ENCODE assay signal across 18 cellular contexts in the genomic region with DNA sequence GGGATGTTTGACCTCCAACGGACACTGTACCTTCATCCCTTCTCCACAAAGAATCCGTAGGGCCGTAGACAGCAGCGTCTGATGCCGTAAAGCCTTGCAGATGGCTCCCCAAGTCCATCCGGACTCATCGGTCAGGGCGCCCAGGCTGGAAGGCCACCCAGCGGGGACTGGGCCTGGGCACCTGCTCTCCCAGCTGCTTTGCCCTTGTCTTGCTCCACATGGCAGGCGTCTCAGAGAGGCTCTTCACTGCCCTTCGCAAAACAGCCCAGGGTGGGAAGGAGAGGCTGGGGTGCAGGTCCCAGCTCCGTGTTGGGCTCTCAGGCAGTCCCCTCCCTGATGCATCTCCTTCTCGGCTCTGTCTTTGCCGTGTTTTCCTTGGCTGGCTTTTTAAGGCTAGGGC. TPM values are rescaled to one million over a fixed set of nuclear protein-coding genes. Genes with fewer than 3 reads are reported as not detected.
DNase-seq lines count a peak whose midpoint lies in the region; ATAC-seq, FAIRE-seq and TF ChIP-seq lines count a peak whose summit lies in the region.
"Had no signal": no experiment of that assay in that cellular context is flagged by ENCODE, and none has a peak within 500 bp of the region (broad histone marks: within the 10 kb centered on the region; RNA-seq: fewer than 3 reads in every experiment).

No MANE protein-coding gene starts in this region.

- no TSS peak for BruUV-seq in Panc1 (replicated peaks; lab: Mats Ljungman, UMichigan)

- no peak for TF ChIP-seq POLR2A in A549 (IDR thresholded peaks at IDR 0.05; ENCODE audit: low read length)

- H3K36me3 ChIP-seq in BLaER1 (no peaks in the 10 kb centered on the region), Panc1 (ENCODE audit: control insufficient read depth, insufficient read depth, low read length) (no peaks in the 10 kb centered on the region), neuronal stem cell (replicated peaks in 1 of 2; ENCODE audit: control insufficient read depth in 2 of 2, insufficient read depth in 2 of 2, low read length in 2 of 2) (no peaks in the 10 kb centered on the region)
- H3K36me3 ChIP-seq: BE2C, HAP-1 had no signal

- no peak overlapping the region for H2BK15ac ChIP-seq in neuronal stem cell (ENCODE audit: low read length)

- H3K9me3 ChIP-seq in A549 = no peaks in the 10 kb centered on the region
- H3K9me3 ChIP-seq in BLaER1 = no peaks in the 10 kb centered on the region
- H3K9me3 ChIP-seq in Panc1 (ENCODE audit: control insufficient read depth, insufficient read depth, low read depth, low read length) = no peaks in the 10 kb centered on the region
- H3K9me3 ChIP-seq in neuronal stem cell (replicated peaks in 1 of 2; ENCODE audit: control insufficient read depth in 2 of 2, insufficient read depth in 1 of 2, low read depth in 1 of 2, low read length in 2 of 2) = no peaks in the 10 kb centered on the region
- H3K9me3 ChIP-seq: BE2C, HAP-1 had no signal

- H3K14ac ChIP-seq in neuronal stem cell (ENCODE audit: low read length) = no peak overlapping the region

- H2AFZ ChIP-seq in neuronal stem cell (ENCODE audit: low read length) = no peak overlapping the region

- H3K18ac ChIP-seq in neuronal stem cell (ENCODE audit: low read length) = peak overlapping the region; percentile 76

- H2BK12ac ChIP-seq in neuronal stem cell (ENCODE audit: low read length) = peak overlapping the region; percentile 58

- H4K91ac ChIP-seq in neuronal stem cell (ENCODE audit: low read depth, low read length, poor library complexity) = no peak overlapping the region

- CTCF ChIA-PET in A549 (lab: Yijun Ruan, JAX) (interaction anchor here (1.4 to 2.7 kb wide), 2 partner anchors 37 to 61 kb away, joined by 3 to 6 read pairs; no protein-coding TSS in a partner anchor), Panc1 (lab: Charles Lee) (no interaction called here)

- no peak overlapping the region for H3K4ac ChIP-seq in neuronal stem cell (ENCODE audit: low read length)

- TF ChIP-seq EP300 in A549 (IDR thresholded peaks at IDR 0.05) = no peak

- no peak overlapping the region for H3K4me3 ChIP-seq in A549
- no peak overlapping the region for H3K4me3 ChIP-seq in BLaER1
- no peak overlapping the region for H3K4me3 ChIP-seq in Panc1 (ENCODE audit: low read depth in 2 of 2, low read length in 2 of 2)
- no peak overlapping the region for H3K4me3 ChIP-seq in neuronal stem cell (ENCODE audit: low read length in 2 of 2)
- H3K4me3 ChIP-seq: HAP-1 had no signal

- H2AK5ac ChIP-seq in neuronal stem cell (ENCODE audit: low read depth, low read length) = peak overlapping the region; percentile 71

- no peaks in the 10 kb centered on the region for H3K79me1 ChIP-seq in neuronal stem cell (ENCODE audit: low read depth, low read length)

- H3K4me2 ChIP-seq in A549 = no peak overlapping the region
- H3K4me2 ChIP-seq in BLaER1 = peak overlapping the region; percentile 41; the same call in 1 of the 2 replicates
- no peak overlapping the region for H3K4me2 ChIP-seq in neuronal stem cell (ENCODE audit: insufficient read depth, low read length, poor library complexity, severe bottlenecking)

- H3K4me1 ChIP-seq in A549 (0 out of 3 replicates have a peak, but pooled peaks cover 3% of the 10 kb centered on the region), BLaER1 (peaks cover 8% of the 10 kb centered on the region), Panc1 (ENCODE audit: control insufficient read depth, insufficient read depth, low read length) (no peaks in the 10 kb centered on the region), neuronal stem cell (ENCODE audit: control insufficient read depth in 2 of 2, insufficient read depth in 1 of 2, low read depth in 1 of 2, low read length in 2 of 2) (peaks cover 6 to 7% of the 10 kb centered on the region in 2 donors)
- H3K4me1 ChIP-seq: BE2C, HAP-1 had no signal

- in situ Hi-C loops in Panc1 (cut with HindIII; ENCODE audit: low pct_unique_long_range_greater_than_20kb, low sequenced_read_pairs) = no loop called here

- POLR2A ChIA-PET in A549 (lab: Yijun Ruan, JAX) = no interaction called here
- POLR2A ChIA-PET in Panc1 (lab: Charles Lee) = no interaction called here

- no peaks in the 10 kb centered on the region for H4K20me1 ChIP-seq in BLaER1

- FAIRE-seq in A549 (lab: Jason Lieb, UNC) = no peak
- FAIRE-seq: GM12891, GM18507, H54 had no signal

- WGBS in A549 (ENCODE audit: missing lambda C conversion rate) = 85% methylated on average over 14 of the region's 14 CpGs
- WGBS in neuronal stem cell (ENCODE audit: extremely low coverage in 2 of 2, insufficient read length in 2 of 2, insufficient replicate concordance in 1 of 2), 2 donors = no CpG with 5 or more reads among the region's 14 CpGs

- no peak overlapping the region for H2BK5ac ChIP-seq in neuronal stem cell (ENCODE audit: low read length)

- DNase-seq in A549 (ENCODE audit: low read depth in 1 of 2, low spot score in 1 of 2) (no peak), Panc1 (ENCODE audit: low read depth, low spot score) (no peak), neuronal stem cell (ENCODE audit: low spot score) (no peak), epidermal melanocyte (ENCODE audit: insufficient read length, low spot score) (no peak), UCSD-AML1 (lab: John Stamatoyannopoulos, UW; ENCODE audit: unreplicated experiment) (no peak), SIG-M5 (lab: John Stamatoyannopoulos, UW) (no peak), T1000 (lab: John Stamatoyannopoulos, UW) (no peak)
- DNase-seq: BE2C, Calu3, COR-L47, DMS79 treated with DMSO at 0.1 percent for 48 hours, GOT3, HFFc6 had no signal

- peak; percentile 33 to 53; a peak in 4 of 6 replicates for ATAC-seq in A549
- peak; percentile 40 for ATAC-seq in Panc1

- H3K9ac ChIP-seq in BLaER1 = no peak overlapping the region
- H3K9ac ChIP-seq in neuronal stem cell (ENCODE audit: low read depth, low read length, poor library complexity) = no peak overlapping the region

- H2BK120ac ChIP-seq in neuronal stem cell (ENCODE audit: low read depth, low read length) = no peak overlapping the region

- intact Hi-C loops in Panc1 (cut with micrococcal nuclease; ENCODE audit: unreplicated experiment) = no loop called here

- no peak overlapping the region for H3K23ac ChIP-seq in neuronal stem cell (ENCODE audit: low read depth, low read length, poor library complexity)

- no peaks in the 10 kb centered on the region for H3K27me3 ChIP-seq in BLaER1
- no peaks in the 10 kb centered on the region for H3K27me3 ChIP-seq in Panc1 (ENCODE audit: control insufficient read depth, insufficient read depth, low read length)
- no peaks in the 10 kb centered on the region for H3K27me3 ChIP-seq in neuronal stem cell (ENCODE audit: control insufficient read depth in 3 of 3, insufficient read depth in 3 of 3, low read depth in 1 of 3, low read length in 3 of 3)
- H3K27me3 ChIP-seq: BE2C had no signal

- H4K8ac ChIP-seq in neuronal stem cell (ENCODE audit: low read depth, low read length) = no peak overlapping the region

- no peak for TF ChIP-seq RAD21 in A549 (conservative IDR thresholded peaks at IDR 0.05 in 1 of 2, IDR thresholded peaks at IDR 0.05 in 1 of 2)

- H3K27ac ChIP-seq in A549 (0 out of 6 replicates have a peak overlapping the region, but pooled peaks of 1 of the 2 experiments have one; percentile 18), BLaER1 (no peak overlapping the region), Panc1 (ENCODE audit: low read length) (no peak overlapping the region), neuronal stem cell (replicated peaks; ENCODE audit: low read length) (no peak overlapping the region)

- TF ChIP-seq CTCF in A549 (IDR thresholded peaks at IDR 0.05) (no peak), Panc1 (IDR thresholded peaks at IDR 0.05) (no peak)

TF ChIP-seq in A549, 52 proteins besides CTCF, POLR2A, EP300 and RAD21 (continues in another document):
- TF ChIP-seq BCL3 (IDR thresholded peaks at IDR 0.05) = no peak
- no peak for TF ChIP-seq HES2 (IDR thresholded peaks at IDR 0.05)
- TF ChIP-seq FOXS1 (CRISPR knock-in tag; IDR thresholded peaks at IDR 0.05) = no peak
- no peak for TF ChIP-seq TFCP2L1 (CRISPR knock-in tag; IDR thresholded peaks at IDR 0.05)
- TF ChIP-seq ZSCAN20 (CRISPR knock-in tag; IDR thresholded peaks at IDR 0.05) = no peak
- TF ChIP-seq HOXB13 (CRISPR knock-in tag; IDR thresholded peaks at IDR 0.05; ENCODE audit: low read depth) = no peak
- no peak for TF ChIP-seq SMC3 (IDR thresholded peaks at IDR 0.05)
- no peak for TF ChIP-seq CHD4 (IDR thresholded peaks at IDR 0.05; ENCODE audit: borderline replicate concordance)
- TF ChIP-seq ZFP36 (IDR thresholded peaks at IDR 0.05; ENCODE audit: borderline replicate concordance, partially characterized antibody) = no peak
- TF ChIP-seq MAFK (IDR thresholded peaks at IDR 0.05; ENCODE audit: partially characterized antibody) = no peak
- TF ChIP-seq FOSB (CRISPR knock-in tag; IDR thresholded peaks at IDR 0.05) = no peak
- no peak for TF ChIP-seq RARB (CRISPR knock-in tag; IDR thresholded peaks at IDR 0.05)
- TF ChIP-seq HOXA7 (CRISPR knock-in tag; IDR thresholded peaks at IDR 0.05) = no peak
- no peak for TF ChIP-seq CBX2 (IDR thresholded peaks at IDR 0.05; ENCODE audit: borderline replicate concordance, low read depth)

RNA-seq across cellular contexts. Expression of gene RPTOR, which starts 6.2 kb away (rescaled TPM):
- polyA plus RNA-seq in A549 (2011; rRNA removed) = 10.8 and 11.1 TPM in 2 replicates
- 18.0 and 19.3 TPM in 2 replicates for polyA plus RNA-seq in A549 (2012; cell fraction: cytosol; rRNA removed)
- 47.9 and 53.7 TPM in 2 replicates for polyA plus RNA-seq in A549 (2012; cell fraction: nucleus; rRNA removed)
- polyA plus RNA-seq in A549 (2017; fragmentation: RNase III; extraction: RNeasy Plus Mini Kit Qiagen cat#74134 plus additional on column Dnase treatment) = 27.1 to 27.9 TPM (median 27.1 TPM) in 3 replicates
- 30.9 and 48.0 TPM in 2 replicates for polyA minus RNA-seq in A549 (2011; rRNA and poly(A)+ RNA removed)
- 58.0 TPM for total RNA-seq in Panc1 (2021; ENCODE audit: unreplicated experiment)
- 51.5 TPM for polyA plus RNA-seq in Panc1 (2012; ENCODE audit: insufficient read length)
- polyA plus RNA-seq in neuronal stem cell (2013, experiment 1 of 2) = 8.8 TPM
- 8.6 TPM for polyA plus RNA-seq in neuronal stem cell (2013, experiment 2 of 2)
